ENCODE assay signal across 14 cellular contexts in genomic region chr5:159032656-159033350, GRCh38.
A peak's percentile ranks its signal among the peaks of the same experiment; 100 is the strongest.
DNase-seq lines count a peak whose midpoint lies in the region; ATAC-seq and TF ChIP-seq lines count a peak whose summit lies in the region.
"Had no signal": no experiment of that assay in that cellular context is flagged by ENCODE, and none has a peak within 500 bp of the region (broad histone marks: within the 10 kb centered on the region; RNA-seq: fewer than 3 reads in every experiment).

No MANE protein-coding gene starts in this region.

- intact Hi-C loops in spleen (cut with DNase I; ENCODE audit: low total_unique reads): no loop called here

- H3K4me3 ChIP-seq in GM08714 (ENCODE audit: low read length): peak overlapping the region; percentile 5; the same call in 1 of the 2 replicates
- H3K4me3 ChIP-seq in SJSA1: no peak overlapping the region
- no peak overlapping the region for H3K4me3 ChIP-seq in spleen
- H3K4me3 ChIP-seq in effector memory CD4-positive, alpha-beta T cell (ENCODE audit: insufficient read depth, low read depth, low read length, poor library complexity, severe bottlenecking): no peak overlapping the region
- H3K4me3 ChIP-seq: body of pancreas, dorsolateral prefrontal cortex, stomach had no signal

- TF ChIP-seq CTCF in spleen (IDR thresholded peaks at IDR 0.05 in 8 of 11, conservative IDR thresholded peaks at IDR 0.05 in 3 of 11): no peak

- H3K36me3 ChIP-seq in SJSA1: no peaks in the 10 kb centered on the region
- no peaks in the 10 kb centered on the region for H3K36me3 ChIP-seq in spleen
- H3K36me3 ChIP-seq in effector memory CD4-positive, alpha-beta T cell (ENCODE audit: control insufficient read depth, insufficient read depth, low read length): no peaks in the 10 kb centered on the region
- H3K36me3 ChIP-seq: stomach had no signal

- 49 to 71% (median 57%) methylated on average over 8 of the region's 8 CpGs for WGBS in spleen, 5 donors

- H3K4me1 ChIP-seq in SJSA1 (replicated peaks) (peaks cover 41% of the 10 kb centered on the region), spleen (peaks cover 4 to 52% (median 33%) of the 10 kb centered on the region in 6 donors)
- H3K4me1 ChIP-seq in effector memory CD4-positive, alpha-beta T cell (ENCODE audit: control insufficient read depth, insufficient read depth, low read length, poor library complexity, severe bottlenecking): no peaks in the 10 kb centered on the region

- H3K27me3 ChIP-seq in SJSA1 (replicated peaks): no peaks in the 10 kb centered on the region
- no peaks in the 10 kb centered on the region for H3K27me3 ChIP-seq in spleen (replicated peaks in 1 of 7)
- no peaks in the 10 kb centered on the region for H3K27me3 ChIP-seq in effector memory CD4-positive, alpha-beta T cell (replicated peaks; ENCODE audit: control insufficient read depth, insufficient read depth, low read length, poor library complexity, severe bottlenecking)
- H3K27me3 ChIP-seq: body of pancreas, stomach had no signal

- H3K27ac ChIP-seq in SJSA1 (peak overlapping the region; percentile 17; the same call in 1 of the 2 replicates), spleen (peak overlapping the region in 7 of 8 donors; percentile 14 to 78 (median 50))
- H3K27ac ChIP-seq in effector memory CD4-positive, alpha-beta T cell (ENCODE audit: insufficient read depth, low read length, poor library complexity, severe bottlenecking): no peak overlapping the region

- H3K9me3 ChIP-seq in SJSA1 (replicated peaks): no peaks in the 10 kb centered on the region
- H3K9me3 ChIP-seq in spleen: no peaks in the 10 kb centered on the region
- no peaks in the 10 kb centered on the region for H3K9me3 ChIP-seq in effector memory CD4-positive, alpha-beta T cell (ENCODE audit: control insufficient read depth, low read length)
- H3K9me3 ChIP-seq: body of pancreas, stomach had no signal

- DNase-seq in SJSA1 (ENCODE audit: low read depth in 1 of 2, low spot score in 2 of 2) (no peak), islet precursor cell (peak; percentile 7), spleen (no peak), NCI-H1092 treated with DMSO at 0.1 percent for 48 hours (lab: John Stamatoyannopoulos, UW) (no peak), MV-4-11 (lab: John Stamatoyannopoulos, UW) (no peak)
- no peak for DNase-seq in effector memory CD4-positive, alpha-beta T cell
- DNase-seq: body of pancreas, dorsolateral prefrontal cortex, hippocampal formation, NCI-H446 treated with DMSO at 0.1 percent for 48 hours, SHP77 treated with DMSO at 0.1 percent for 48 hours, stomach had no signal

- no peak for TF ChIP-seq POLR2A in spleen (IDR thresholded peaks at IDR 0.05)

- no peak for ATAC-seq in GM18867 (IDR thresholded peaks at IDR 0.05; ENCODE audit: unreplicated experiment)
- ATAC-seq: body of pancreas had no signal
